In the genomic region with DNA sequence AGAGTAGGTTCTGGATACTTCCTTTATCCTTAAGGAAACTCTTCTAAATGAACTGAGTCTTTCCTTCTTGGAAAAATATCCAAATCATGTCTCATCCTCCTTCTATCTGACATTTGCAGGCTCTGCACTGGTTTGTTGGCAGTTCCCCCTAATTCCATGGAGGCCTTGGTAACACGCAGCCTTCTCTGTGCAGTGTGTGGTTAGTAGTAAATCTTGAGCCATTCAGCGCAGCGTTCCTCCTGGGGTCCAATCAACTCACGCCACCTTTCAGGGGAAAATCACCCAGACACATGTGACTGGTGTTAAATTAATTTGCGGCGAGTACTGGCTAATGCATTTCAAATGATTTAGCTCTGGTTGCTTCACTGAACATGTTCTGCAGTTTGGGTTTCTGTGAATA, we compare ENCODE assay signal across 22 cellular contexts. TPM values are rescaled to one million over a fixed set of nuclear protein-coding genes. Genes with fewer than 3 reads are reported as not detected.
"Had no signal": no experiment of that assay in that cellular context is flagged by ENCODE, and none has a peak within 500 bp of the region (broad histone marks: within the 10 kb centered on the region; RNA-seq: fewer than 3 reads in every experiment).

No MANE protein-coding gene starts in this region.

- H3K27ac ChIP-seq: ascending aorta, cardiac muscle cell, foreskin keratinocyte, psoas muscle, thyroid gland had no signal

- H3K9me3 Mint-ChIP-seq: stimulated activated effector memory CD8-positive, alpha-beta T cell treated with anti-CD3 and anti-CD28 coated beads, Interleukin-12 subunit alpha, Interleukin-12 subunit beta, amount 100 ng/mL, for 72 hours had no signal

- H3K4me1 ChIP-seq: ascending aorta, foreskin keratinocyte, psoas muscle had no signal

- H3K27ac Mint-ChIP-seq: stimulated activated effector memory CD8-positive, alpha-beta T cell treated with anti-CD3 and anti-CD28 coated beads, Interleukin-12 subunit alpha, Interleukin-12 subunit beta, amount 100 ng/mL, for 72 hours had no signal

- H3K9me3 ChIP-seq: ascending aorta, psoas muscle, thyroid gland had no signal

- FAIRE-seq: colon, endometrium, kidney had no signal

- H3K36me3 ChIP-seq: ascending aorta, cardiac muscle cell, thyroid gland had no signal

- H3K27me3 ChIP-seq: ascending aorta, cardiac muscle cell, thyroid gland had no signal

- H3K4me3 ChIP-seq: ascending aorta, cardiac muscle cell, psoas muscle, thyroid gland had no signal

- ATAC-seq: activated CD4-positive, CD25-positive, alpha-beta regulatory T cell treated with anti-CD3 and anti-CD28 coated beads, Interleukin-2, amount 50 U/mL, for 24 hours; esophagus mucosa; foreskin keratinocyte; left ventricle myocardium superior; psoas muscle; stimulated activated effector memory CD8-positive, alpha-beta T cell treated with anti-CD3 and anti-CD28 coated beads, Interleukin-12 subunit alpha, Interleukin-12 subunit beta, amount 100 ng/mL, for 72 hours had no signal

- DNase-seq: activated CD4-positive, alpha-beta T cell treated with anti-CD3 and anti-CD28 coated beads, Interleukin-2, amount 50 U/mL, for 4 hours; activated naive CD4-positive, alpha-beta T cell; activated T-cell treated with anti-CD3 and anti-CD28 coated beads for 4 hours; foreskin keratinocyte; glutamatergic neuron; hypothalamus; kidney; left ventricle myocardium superior; mesendoderm; psoas muscle; T1000; thyroid gland had no signal

- H3K4me3 Mint-ChIP-seq: stimulated activated effector memory CD8-positive, alpha-beta T cell treated with anti-CD3 and anti-CD28 coated beads, Interleukin-12 subunit alpha, Interleukin-12 subunit beta, amount 100 ng/mL, for 72 hours had no signal

- H3K36me3 Mint-ChIP-seq: stimulated activated effector memory CD8-positive, alpha-beta T cell treated with anti-CD3 and anti-CD28 coated beads, Interleukin-12 subunit alpha, Interleukin-12 subunit beta, amount 100 ng/mL, for 72 hours had no signal

RNA-seq across cellular contexts. Expression of a gene that starts 21.0 kb away (rescaled TPM):
- total RNA-seq: ascending aorta, cardiac muscle cell, foreskin keratinocyte, left ventricle myocardium superior, omental fat pad, psoas muscle had no signal
- polyA plus RNA-seq: foreskin keratinocyte, neural cell, psoas muscle, urinary bladder had no signal
